12 cellular contexts compared by ENCODE assay signal in the genomic region with DNA sequence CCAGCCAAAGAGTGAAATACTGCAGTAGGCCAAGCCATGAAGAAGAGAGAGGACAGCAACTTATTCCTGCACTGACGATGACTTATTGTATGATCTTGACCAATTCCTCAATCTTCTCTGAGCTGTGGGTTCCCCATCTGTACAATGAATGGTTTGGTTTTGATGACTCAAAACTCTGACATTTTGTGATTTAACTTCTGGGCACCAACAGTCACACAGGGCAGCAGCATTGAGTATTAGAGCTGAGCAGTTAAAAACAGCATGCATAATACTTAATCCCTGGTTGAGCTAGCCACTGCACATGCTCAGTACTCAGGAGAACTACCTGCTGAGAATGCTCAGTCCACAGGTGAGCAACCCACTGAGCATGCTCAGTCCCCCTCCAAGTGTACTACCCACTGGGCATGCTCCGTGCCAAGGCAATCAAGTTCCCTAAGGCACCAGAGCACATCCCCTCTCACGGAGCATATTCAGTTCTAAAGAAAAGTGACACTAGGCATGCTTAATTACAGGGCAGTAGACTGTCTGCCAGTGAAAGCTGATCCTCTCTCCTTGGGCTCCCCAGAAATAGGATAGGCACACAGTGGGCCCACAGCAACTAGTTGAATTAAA.
DNase-seq lines count a peak whose midpoint lies in the region; ATAC-seq and TF ChIP-seq lines count a peak whose summit lies in the region.
"Had no signal": no experiment of that assay in that cellular context is flagged by ENCODE, and none has a peak within 500 bp of the region (broad histone marks: within the 10 kb centered on the region; RNA-seq: fewer than 3 reads in every experiment).

No MANE protein-coding gene starts in this region.

- DNase-seq in NCI-H748 (lab: John Stamatoyannopoulos, UW; ENCODE audit: unreplicated experiment) = peak; percentile 43
- no peak for DNase-seq in NCI-H748 treated with DMSO at 0.1 percent for 48 hours (lab: John Stamatoyannopoulos, UW)
- DNase-seq in NOMO-1 treated with DMSO at 0.1 percent for 48 hours (lab: John Stamatoyannopoulos, UW; ENCODE audit: unreplicated experiment) = peak; percentile 74
- peak; percentile 19 to 82 for DNase-seq in fibroblast of lung (ENCODE audit: low read depth in 2 of 2)
- DNase-seq in stimulated activated naive CD8-positive, alpha-beta T cell treated with anti-CD3 and anti-CD28 coated beads, Interleukin-15, Interleukin-2, amounts not matched to agents 100 U/mL and 50 U/mL, for 24 hours = no peak
- DNase-seq in left ventricle myocardium inferior = no peak
- DNase-seq in NCI-H2227 treated with DMSO at 0.1 percent for 48 hours (lab: John Stamatoyannopoulos, UW) = no peak
- DNase-seq in superior temporal gyrus (ENCODE audit: extremely low spot score) = no peak
- DNase-seq: activated B cell treated with CpG ODN at 0.5 μM for 24 hours; activated effector memory CD4-positive, alpha-beta T cell treated with anti-CD3 and anti-CD28 coated beads, Interleukin-2, amount 50 U/mL, for 16 hours; NCI-H1694; stimulated activated CD4-positive, alpha-beta T cell treated with anti-CD3 and anti-CD28 coated beads, Interleukin-2, amount 100 ng/mL, for 24 hours had no signal

- H3K4me1 ChIP-seq in fibroblast of lung (ENCODE audit: control insufficient read depth, extremely low read depth, insufficient read depth, low read length) = no peaks in the 10 kb centered on the region
- no peaks in the 10 kb centered on the region for H3K4me1 ChIP-seq in left ventricle myocardium inferior

- H3K36me3 ChIP-seq in fibroblast of lung (ENCODE audit: control insufficient read depth, insufficient read depth, low read length) (no peaks in the 10 kb centered on the region), left ventricle myocardium inferior (no peaks in the 10 kb centered on the region)

- H3K4me3 ChIP-seq in fibroblast of lung (replicated peaks in 1 of 4; ENCODE audit: control extremely low read depth in 1 of 4, insufficient read depth in 1 of 4, low read depth in 3 of 4, low read length in 4 of 4) (no peak overlapping the region), left ventricle myocardium inferior (no peak overlapping the region)

- H3K4me2 ChIP-seq in fibroblast of lung (ENCODE audit: extremely low read depth, insufficient read depth, low read length) = no peak overlapping the region

- no peaks in the 10 kb centered on the region for H4K20me1 ChIP-seq in fibroblast of lung (ENCODE audit: control insufficient read depth, extremely low read depth, insufficient read depth, low read length)

- H3K9ac ChIP-seq in fibroblast of lung (ENCODE audit: insufficient read depth, low read length) = no peak overlapping the region

- intact Hi-C loops in left ventricle myocardium inferior (cut with micrococcal nuclease) = no loop called here

- H2AFZ ChIP-seq in fibroblast of lung (ENCODE audit: low read length) = no peak overlapping the region

- H3K27ac ChIP-seq in fibroblast of lung (ENCODE audit: insufficient read depth, low read length) = no peak overlapping the region
- no peak overlapping the region for H3K27ac ChIP-seq in left ventricle myocardium inferior (replicated peaks)

- ATAC-seq in stimulated activated naive CD8-positive, alpha-beta T cell treated with anti-CD3 and anti-CD28 coated beads, Interleukin-15, Interleukin-2, amounts not matched to agents 100 U/mL and 50 U/mL, for 24 hours = peak; percentile 90

- no peaks in the 10 kb centered on the region for H3K79me2 ChIP-seq in fibroblast of lung (ENCODE audit: control insufficient read depth, insufficient read depth, low read length)

- TF ChIP-seq CTCF in fibroblast of lung (conservative IDR thresholded peaks at IDR 0.05 in 1 of 2, IDR thresholded peaks at IDR 0.05 in 1 of 2; ENCODE audit: low read depth in 1 of 2, low read length in 2 of 2) = no peak
- no peak for TF ChIP-seq CTCF in left ventricle myocardium inferior (IDR thresholded peaks at IDR 0.05; ENCODE audit: borderline replicate concordance)

- no peaks in the 10 kb centered on the region for H3K9me3 ChIP-seq in fibroblast of lung (ENCODE audit: control insufficient read depth, insufficient read depth, low read depth, low read length)
- H3K9me3 ChIP-seq in left ventricle myocardium inferior (replicated peaks) = no peaks in the 10 kb centered on the region

- H3K27me3 ChIP-seq in fibroblast of lung (ENCODE audit: control insufficient read depth, insufficient read depth, low read length) (no peaks in the 10 kb centered on the region), left ventricle myocardium inferior (ENCODE audit: low read depth) (peaks cover 36% of the 10 kb centered on the region)

Comparison
In these comparisons a context has a peak if more than half of its experiments do, and no peak if none do; other contexts are left out.
1. DNase-seq: peak in NCI-H748 (single experiment), NOMO-1 treated with DMSO at 0.1 percent for 48 hours (single experiment) and fibroblast of lung (2 of 2); none in NCI-H748 treated with DMSO at 0.1 percent for 48 hours (single experiment), stimulated activated naive CD8-positive, alpha-beta T cell treated with anti-CD3 and anti-CD28 coated beads, Interleukin-15, Interleukin-2, amounts not matched to agents 100 U/mL and 50 U/mL, for 24 hours (single experiment), left ventricle myocardium inferior (single experiment), NCI-H2227 treated with DMSO at 0.1 percent for 48 hours (single experiment) and superior temporal gyrus (single experiment).